Comparison of ENCODE assay signal across 8 cellular contexts in genomic region chr6:137415127-137415833, GRCh38.
DNase-seq lines count a peak whose midpoint lies in the region; ATAC-seq and TF ChIP-seq lines count a peak whose summit lies in the region.

No MANE protein-coding gene starts in this region.

- POLR2A ChIA-PET in GM10248 (lab: Yijun Ruan, JAX) = no interaction called here
- POLR2A ChIA-PET in naive thymus-derived CD4-positive, alpha-beta T cell (lab: Charles Lee) = interaction anchor here (0.7 to 3.3 kb wide), 6 partner anchors 11 to 73 kb away, joined by 3 to 26 read pairs (median 4); no protein-coding TSS in a partner anchor

- intact Hi-C loops in naive thymus-derived CD4-positive, alpha-beta T cell (cut with micrococcal nuclease) = loop anchor here (1.0 to 5.0 kb wide), 14 partner anchors 15 to 339 kb away; no protein-coding TSS in a partner anchor

- TF ChIP-seq CTCF in GM10248 (IDR thresholded peaks at IDR 0.05; ENCODE audit: control extremely low read depth, extremely low read depth, low read depth, missing control alignments) = peak; percentile 64

- H3K27ac ChIP-seq in naive thymus-derived CD4-positive, alpha-beta T cell (ENCODE audit: low read depth, low read length) = peak overlapping the region; percentile 37

- H3K36me3 ChIP-seq in naive thymus-derived CD4-positive, alpha-beta T cell (ENCODE audit: control insufficient read depth in 2 of 3, insufficient read depth in 3 of 3, low read length in 3 of 3) = no peaks in the 10 kb centered on the region

- no peaks in the 10 kb centered on the region for H3K9me3 Mint-ChIP-seq in naive thymus-derived CD4-positive, alpha-beta T cell

- H3K27me3 Mint-ChIP-seq in naive thymus-derived CD4-positive, alpha-beta T cell = peaks cover 0 to 37% (median 0%) of the 10 kb centered on the region in 5 donors

- peak; percentile 60 for ATAC-seq in HG02588 (IDR thresholded peaks at IDR 0.05; ENCODE audit: unreplicated experiment)
- peak; percentile 95 for ATAC-seq in naive thymus-derived CD4-positive, alpha-beta T cell
- peak; percentile 90 for ATAC-seq in stimulated activated naive CD8-positive, alpha-beta T cell treated with anti-CD3 and anti-CD28 coated beads, Interleukin-15, Interleukin-2, amounts not matched to agents 100 U/mL and 50 U/mL, for 24 hours

- H3K36me3 Mint-ChIP-seq in naive thymus-derived CD4-positive, alpha-beta T cell = no peaks in the 10 kb centered on the region

- peaks cover 7 to 13% (median 12%) of the 10 kb centered on the region in 7 donors for H3K4me1 Mint-ChIP-seq in naive thymus-derived CD4-positive, alpha-beta T cell

- H3K9me3 ChIP-seq in naive thymus-derived CD4-positive, alpha-beta T cell (ENCODE audit: control insufficient read depth in 2 of 3, low read length in 3 of 3) = no peaks in the 10 kb centered on the region

- H3K4me3 Mint-ChIP-seq in naive thymus-derived CD4-positive, alpha-beta T cell = peak overlapping the region; percentile 77 to 90 (median 86)

- peak overlapping the region; percentile 62 for H3K4me3 ChIP-seq in naive thymus-derived CD4-positive, alpha-beta T cell (ENCODE audit: low read length)

- DNase-seq in GM10248 (ENCODE audit: extremely low spot score) (peak; percentile 58), NOMO-1 treated with dmso at 0.1 percent for 144 hours (lab: John Stamatoyannopoulos, UW; ENCODE audit: unreplicated experiment) (peak; percentile 62), fibroblast of gingiva (ENCODE audit: low read depth) (peak; percentile 93), mesenteric fat pad (ENCODE audit: low spot score) (no peak)
- DNase-seq in activated T-cell treated with anti-CD3 and anti-CD28 coated beads, Interleukin-2, amount 50 U/mL, for 48 hours = peak; percentile 66 to 76
- DNase-seq in naive thymus-derived CD4-positive, alpha-beta T cell = peak; percentile 35 to 71 (median 64)
- DNase-seq in stimulated activated naive CD8-positive, alpha-beta T cell treated with anti-CD3 and anti-CD28 coated beads, Interleukin-15, Interleukin-2, amounts not matched to agents 100 U/mL and 50 U/mL, for 24 hours = peak; percentile 57

- peaks cover 0 to 4% of the 10 kb centered on the region in 2 donors for H3K27me3 ChIP-seq in naive thymus-derived CD4-positive, alpha-beta T cell (ENCODE audit: control insufficient read depth in 2 of 2, insufficient read depth in 2 of 2, low read length in 2 of 2)

- H3K27ac Mint-ChIP-seq in naive thymus-derived CD4-positive, alpha-beta T cell = peak overlapping the region; percentile 16 to 82 (median 76)

- CTCF ChIA-PET in GM10248 (lab: Yijun Ruan, JAX) = interaction anchor here (0.7 to 2.2 kb wide), 28 partner anchors 9 to 524 kb away, joined by 3 to 7 read pairs (median 4); no protein-coding TSS in a partner anchor
- CTCF ChIA-PET in naive thymus-derived CD4-positive, alpha-beta T cell (lab: Charles Lee) = interaction anchor here (0.6 to 6.4 kb wide), 18 partner anchors 9 to 226 kb away, joined by 3 to 109 read pairs (median 5); no protein-coding TSS in a partner anchor

- peaks cover 0 to 10% of the 10 kb centered on the region in 2 donors for H3K4me1 ChIP-seq in naive thymus-derived CD4-positive, alpha-beta T cell (ENCODE audit: control insufficient read depth in 2 of 2, insufficient read depth in 2 of 2, low read length in 2 of 2)
